In genomic region chr11:11563193-11563592, GRCh38 we compare ENCODE assay signal across 24 cellular contexts. TPM values are rescaled to one million over a fixed set of nuclear protein-coding genes. Genes with fewer than 3 reads are reported as not detected.
DNase-seq lines count a peak whose midpoint lies in the region; ATAC-seq and TF ChIP-seq lines count a peak whose summit lies in the region.
"Had no signal": no experiment of that assay in that cellular context is flagged by ENCODE, and none has a peak within 500 bp of the region (broad histone marks: within the 10 kb centered on the region; RNA-seq: fewer than 3 reads in every experiment).

No MANE protein-coding gene starts in this region.

- peak overlapping the region; percentile 10 to 68 for H3K27ac ChIP-seq in coronary artery
- H3K27ac ChIP-seq in thyroid gland = peak overlapping the region; percentile 32 to 74 (median 60)

- H3K4me1 Mint-ChIP-seq in nephron = peaks cover 26% of the 10 kb centered on the region
- H3K4me1 Mint-ChIP-seq: CD14-positive monocyte; CD8-positive, alpha-beta memory T cell had no signal

- in situ Hi-C loops in HAP-1 (cut with MboI; ENCODE audit: low sequenced_read_pairs) = no loop called here

- H3K27ac Mint-ChIP-seq in nephron = peak overlapping the region in 2 of 3 experiments; percentile 51 to 67
- H3K27ac Mint-ChIP-seq: CD8-positive, alpha-beta memory T cell; GM23338; H9 had no signal

- DNase-seq in DMS79 treated with DMSO at 0.1 percent for 48 hours (lab: John Stamatoyannopoulos, UW) = peak; percentile 93
- no peak for DNase-seq in coronary artery (ENCODE audit: low spot score)
- DNase-seq in thyroid gland = peak; percentile 83 to 89
- DNase-seq in COR-L47 (lab: John Stamatoyannopoulos, UW) = no peak
- no peak for DNase-seq in HAP-1 (ENCODE audit: low spot score in 2 of 2)
- DNase-seq: 8988T; ACHN; BE2C; Calu3; CD8-positive, alpha-beta memory T cell; H9; NCI-H1048; NCI-H1417; NCI-H1694; NCI-H2081; NCI-H2171; NCI-H345; NCI-H510A treated with DMSO at 0.1 percent for 48 hours; SIG-M5; SK-N-SH had no signal

- no peak for TF ChIP-seq POLR2A in thyroid gland (IDR thresholded peaks at IDR 0.05)

- H3K36me3 Mint-ChIP-seq in nephron (ENCODE audit: low read depth) = no peaks in the 10 kb centered on the region
- H3K36me3 Mint-ChIP-seq: CD14-positive monocyte; CD8-positive, alpha-beta memory T cell had no signal

- intact Hi-C loops in thyroid gland (cut with DNase I) = no loop called here

- peaks cover 39 to 60% of the 10 kb centered on the region in 2 donors for H3K4me1 ChIP-seq in thyroid gland
- no peaks in the 10 kb centered on the region for H3K4me1 ChIP-seq in HAP-1
- H3K4me1 ChIP-seq: BE2C had no signal

- whole genome bisulfite sequencing in thyroid gland, 2 donors = 31 to 32% methylated on average over 3 of the region's 3 CpGs

- no peaks in the 10 kb centered on the region for H3K9me3 Mint-ChIP-seq in nephron
- H3K9me3 Mint-ChIP-seq: CD14-positive monocyte; CD8-positive, alpha-beta memory T cell; GM23338; H9 had no signal

- no peak overlapping the region for H3K4me3 Mint-ChIP-seq in nephron
- H3K4me3 Mint-ChIP-seq: CD14-positive monocyte, GM23338, H9 had no signal

- H3K36me3 ChIP-seq in thyroid gland (no peaks in the 10 kb centered on the region), HAP-1 (replicated peaks) (no peaks in the 10 kb centered on the region)
- H3K36me3 ChIP-seq: BE2C had no signal

- H3K27me3 Mint-ChIP-seq in nephron (ENCODE audit: low read depth) = peaks cover 14% of the 10 kb centered on the region

- TF ChIP-seq CTCF in coronary artery (IDR thresholded peaks at IDR 0.05) (no peak), nephron (IDR thresholded peaks at IDR 0.05; ENCODE audit: unreplicated experiment in 3 of 3) (no peak), thyroid gland (IDR thresholded peaks at IDR 0.05) (no peak)

- H3K9me3 ChIP-seq in thyroid gland (no peaks in the 10 kb centered on the region), HAP-1 (no peaks in the 10 kb centered on the region)
- H3K9me3 ChIP-seq: BE2C, SK-N-SH had no signal

- H3K4me3 ChIP-seq in coronary artery = no peak overlapping the region
- no peak overlapping the region for H3K4me3 ChIP-seq in thyroid gland (replicated peaks in 1 of 3)
- no peak overlapping the region for H3K4me3 ChIP-seq in HAP-1
- H3K4me3 ChIP-seq: GM23338 had no signal

- no peak for ATAC-seq in HG03342 (IDR thresholded peaks at IDR 0.05; ENCODE audit: unreplicated experiment)
- ATAC-seq: GM23338 had no signal

- H3K27me3 ChIP-seq in thyroid gland (no peaks in the 10 kb centered on the region), HAP-1 (ENCODE audit: low read depth) (no peaks in the 10 kb centered on the region)
- H3K27me3 ChIP-seq: BE2C had no signal

RNA-seq across cellular contexts. Expression of gene GALNT18, which starts 58.6 kb away (rescaled TPM):
- 10 to 100 TPM; 60.7 to 93.8 (median 87.5) TPM for total RNA-seq in thyroid gland

Comparison
In these comparisons a context has a peak if more than half of its experiments do, and no peak if none do; other contexts are left out.
1. DNase-seq: peak in DMS79 treated with DMSO at 0.1 percent for 48 hours (single experiment) and thyroid gland (2 of 2); none in coronary artery (single experiment), COR-L47 (single experiment) and HAP-1 (0 of 2).